9 cellular contexts compared by ENCODE assay signal in the genomic region with DNA sequence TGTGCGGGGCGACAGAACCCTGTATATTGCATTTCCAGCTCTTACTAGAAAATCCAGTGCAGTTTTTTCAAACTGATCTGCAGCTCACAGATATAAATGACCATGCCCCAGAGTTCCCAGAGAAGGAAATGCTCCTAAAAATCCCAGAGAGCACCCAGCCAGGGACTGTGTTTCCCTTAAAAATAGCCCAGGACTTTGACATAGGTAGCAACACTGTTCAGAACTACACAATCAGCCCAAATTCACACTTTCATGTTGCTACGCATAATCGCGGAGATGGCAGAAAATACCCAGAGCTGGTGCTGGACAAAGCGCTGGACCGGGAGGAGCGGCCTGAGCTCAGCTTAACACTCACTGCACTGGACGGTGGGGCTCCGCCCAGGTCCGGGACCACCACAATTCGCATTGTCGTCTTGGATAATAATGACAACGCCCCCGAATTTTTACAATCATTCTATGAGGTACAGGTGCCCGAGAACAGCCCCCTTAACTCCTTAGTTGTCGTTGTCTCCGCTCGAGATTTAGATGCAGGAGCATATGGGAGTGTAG. TPM values are rescaled to one million over a fixed set of nuclear protein-coding genes. Genes with fewer than 3 reads are reported as not detected.
A peak's percentile ranks its signal among the peaks of the same experiment; 100 is the strongest.
DNase-seq lines count a peak whose midpoint lies in the region; ATAC-seq and TF ChIP-seq lines count a peak whose summit lies in the region.
"Had no signal": no experiment of that assay in that cellular context is flagged by ENCODE, and none has a peak within 500 bp of the region (broad histone marks: within the 10 kb centered on the region; RNA-seq: fewer than 3 reads in every experiment).

No MANE protein-coding gene starts in this region.

- no peak for TF ChIP-seq RAD21 in liver (IDR thresholded peaks at IDR 0.05)

- no peak for ATAC-seq in activated T-helper 17 cell treated with anti-CD3 and anti-CD28 coated beads, Interleukin-2, amount 50 U/mL, for 72 hours (replicated peaks)
- ATAC-seq in GM21529 (IDR thresholded peaks at IDR 0.05; ENCODE audit: unreplicated experiment) = no peak

- in situ Hi-C loops in HAP-1 (cut with MboI; ENCODE audit: low sequenced_read_pairs) = no loop called here

- no peak overlapping the region for H3K27ac Mint-ChIP-seq in activated T-helper 17 cell treated with anti-CD3 and anti-CD28 coated beads, Interleukin-2, amount 50 U/mL, for 72 hours
- H3K27ac Mint-ChIP-seq in activated T-cell treated with anti-CD3 and anti-CD28 coated beads, Interleukin-2, amount 50 U/mL, for 24 hours = no peak overlapping the region
- H3K27ac Mint-ChIP-seq: CD8-positive, alpha-beta memory T cell had no signal

- H3K4me3 ChIP-seq in HAP-1 = peak overlapping the region; percentile 33
- peak overlapping the region in 2 of 3 donors; percentile 28 to 80 for H3K4me3 ChIP-seq in liver (ENCODE audit: low read depth in 1 of 3, low read length in 3 of 3)
- H3K4me3 ChIP-seq in skeletal muscle cell (ENCODE audit: low read depth, low read length) = peak overlapping the region; percentile 34

- H3K4me1 Mint-ChIP-seq in activated T-helper 17 cell treated with anti-CD3 and anti-CD28 coated beads, Interleukin-2, amount 50 U/mL, for 72 hours = no peaks in the 10 kb centered on the region
- peaks cover 5% of the 10 kb centered on the region for H3K4me1 Mint-ChIP-seq in activated T-cell treated with anti-CD3 and anti-CD28 coated beads, Interleukin-2, amount 50 U/mL, for 24 hours (ENCODE audit: low read depth)

- H3K9me3 ChIP-seq in HAP-1 (no peaks in the 10 kb centered on the region), liver (ENCODE audit: control insufficient read depth in 4 of 4, low read length in 3 of 4) (peaks cover 4 to 30% (median 15%) of the 10 kb centered on the region in 4 donors)

- H3K36me3 Mint-ChIP-seq in activated T-helper 17 cell treated with anti-CD3 and anti-CD28 coated beads, Interleukin-2, amount 50 U/mL, for 72 hours (ENCODE audit: low read depth) = no peaks in the 10 kb centered on the region
- H3K36me3 Mint-ChIP-seq in activated T-cell treated with anti-CD3 and anti-CD28 coated beads, Interleukin-2, amount 50 U/mL, for 24 hours (ENCODE audit: low read depth) = peaks cover 3% of the 10 kb centered on the region

- DNase-seq in HAP-1 (ENCODE audit: low spot score in 2 of 2) (no peak), skeletal muscle cell (ENCODE audit: low read depth) (no peak), NOMO-1 treated with DMSO at 0.1 percent for 48 hours (lab: John Stamatoyannopoulos, UW; ENCODE audit: unreplicated experiment) (no peak)
- DNase-seq in stimulated activated CD4-positive, alpha-beta T cell treated with anti-CD3 and anti-CD28 coated beads, Interleukin-15, amount 100 ng/mL, for 24 hours = no peak
- no peak for DNase-seq in activated T-cell treated with anti-CD3 and anti-CD28 coated beads, Interleukin-2, amount 50 U/mL, for 24 hours

- 39% methylated on average over 19 of the region's 19 CpGs for WGBS in liver

- peak overlapping the region; percentile 57 for H3K4me3 Mint-ChIP-seq in activated T-helper 17 cell treated with anti-CD3 and anti-CD28 coated beads, Interleukin-2, amount 50 U/mL, for 72 hours
- no peak overlapping the region for H3K4me3 Mint-ChIP-seq in activated T-cell treated with anti-CD3 and anti-CD28 coated beads, Interleukin-2, amount 50 U/mL, for 24 hours

- no peaks in the 10 kb centered on the region for H3K4me1 ChIP-seq in HAP-1
- no peaks in the 10 kb centered on the region for H3K4me1 ChIP-seq in liver (ENCODE audit: control insufficient read depth in 4 of 4, insufficient read depth in 4 of 4, low read length in 3 of 4)

- peaks cover 19% of the 10 kb centered on the region for H3K9me3 Mint-ChIP-seq in activated T-helper 17 cell treated with anti-CD3 and anti-CD28 coated beads, Interleukin-2, amount 50 U/mL, for 72 hours
- H3K9me3 Mint-ChIP-seq in activated T-cell treated with anti-CD3 and anti-CD28 coated beads, Interleukin-2, amount 50 U/mL, for 24 hours = peaks cover 45% of the 10 kb centered on the region

- no peaks in the 10 kb centered on the region for H3K36me3 ChIP-seq in HAP-1 (replicated peaks)
- H3K36me3 ChIP-seq in liver (ENCODE audit: control insufficient read depth in 4 of 4, insufficient read depth in 3 of 4, low read depth in 1 of 4, low read length in 3 of 4) = no peaks in the 10 kb centered on the region

- no peaks in the 10 kb centered on the region for H3K27me3 ChIP-seq in HAP-1 (ENCODE audit: low read depth)
- peaks cover 0 to 7% (median 0%) of the 10 kb centered on the region in 4 donors for H3K27me3 ChIP-seq in liver (ENCODE audit: control insufficient read depth in 4 of 4, insufficient read depth in 4 of 4, low read length in 3 of 4)

- H3K27me3 Mint-ChIP-seq in activated T-helper 17 cell treated with anti-CD3 and anti-CD28 coated beads, Interleukin-2, amount 50 U/mL, for 72 hours = peaks cover 5% of the 10 kb centered on the region
- H3K27me3 Mint-ChIP-seq in activated T-cell treated with anti-CD3 and anti-CD28 coated beads, Interleukin-2, amount 50 U/mL, for 24 hours = peaks cover 39% of the 10 kb centered on the region

- no peak for TF ChIP-seq CTCF in liver (IDR thresholded peaks at IDR 0.05; ENCODE audit: low read depth, low read length, missing input control)

- no peak overlapping the region for H3K27ac ChIP-seq in liver (ENCODE audit: low read depth in 1 of 2, low read length in 2 of 2)

- H3K9ac ChIP-seq in liver (ENCODE audit: low read depth in 1 of 2, low read length in 2 of 2) = no peak overlapping the region

TF ChIP-seq in liver, 16 proteins besides CTCF, POLR2A, EP300 and RAD21 (continues in another document):
- TF ChIP-seq HNF4G (IDR thresholded peaks at IDR 0.05) (no peak), HNF4A (conservative IDR thresholded peaks at IDR 0.05) (no peak), EGR1 (IDR thresholded peaks at IDR 0.05; ENCODE audit: low read depth in 2 of 2) (no peak), NR2F2 (IDR thresholded peaks at IDR 0.05) (no peak), TAF1 (conservative IDR thresholded peaks at IDR 0.05) (no peak), JUND (IDR thresholded peaks at IDR 0.05) (no peak), FOXA1 (IDR thresholded peaks at IDR 0.05) (no peak), FOXA2 (IDR thresholded peaks at IDR 0.05) (no peak), RXRA (IDR thresholded peaks at IDR 0.05) (no peak), YY1 (IDR thresholded peaks at IDR 0.05) (no peak)
- TF ChIP-seq, protein P1, sequence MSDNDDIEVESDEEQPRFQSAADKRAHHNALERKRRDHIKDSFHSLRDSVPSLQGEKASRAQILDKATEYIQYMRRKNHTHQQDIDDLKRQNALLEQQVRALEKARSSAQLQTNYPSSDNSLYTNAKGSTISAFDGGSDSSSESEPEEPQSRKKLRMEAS (IDR thresholded peaks at IDR 0.05) = no peak
- TF ChIP-seq, protein P2, sequence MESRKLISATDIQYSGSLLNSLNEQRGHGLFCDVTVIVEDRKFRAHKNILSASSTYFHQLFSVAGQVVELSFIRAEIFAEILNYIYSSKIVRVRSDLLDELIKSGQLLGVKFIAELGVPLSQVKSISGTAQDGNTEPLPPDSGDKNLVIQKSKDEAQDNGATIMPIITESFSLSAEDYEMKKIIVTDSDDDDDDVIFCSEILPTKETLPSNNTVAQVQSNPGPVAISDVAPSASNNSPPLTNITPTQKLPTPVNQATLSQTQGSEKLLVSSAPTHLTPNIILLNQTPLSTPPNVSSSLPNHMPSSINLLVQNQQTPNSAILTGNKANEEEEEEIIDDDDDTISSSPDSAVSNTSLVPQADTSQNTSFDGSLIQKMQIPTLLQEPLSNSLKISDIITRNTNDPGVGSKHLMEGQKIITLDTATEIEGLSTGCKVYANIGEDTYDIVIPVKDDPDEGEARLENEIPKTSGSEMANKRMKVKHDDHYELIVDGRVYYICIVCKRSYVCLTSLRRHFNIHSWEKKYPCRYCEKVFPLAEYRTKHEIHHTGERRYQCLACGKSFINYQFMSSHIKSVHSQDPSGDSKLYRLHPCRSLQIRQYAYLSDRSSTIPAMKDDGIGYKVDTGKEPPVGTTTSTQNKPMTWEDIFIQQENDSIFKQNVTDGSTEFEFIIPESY (IDR thresholded peaks at IDR 0.05) = no peak
- TF ChIP-seq, protein P3, sequence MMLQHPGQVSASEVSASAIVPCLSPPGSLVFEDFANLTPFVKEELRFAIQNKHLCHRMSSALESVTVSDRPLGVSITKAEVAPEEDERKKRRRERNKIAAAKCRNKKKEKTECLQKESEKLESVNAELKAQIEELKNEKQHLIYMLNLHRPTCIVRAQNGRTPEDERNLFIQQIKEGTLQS (IDR thresholded peaks at IDR 0.05) = no peak

RNA-seq across cellular contexts. Expression of a gene that starts 0.8 kb away (rescaled TPM):
- not detected for total RNA-seq in activated T-helper 17 cell treated with anti-CD3 and anti-CD28 coated beads, Interleukin-2, amount 50 U/mL, for 72 hours
- total RNA-seq in liver = under 1 TPM; 0.42 TPM
- under 1 TPM; 0.17 to 0.33 TPM for polyA plus RNA-seq in liver
- total RNA-seq: CD8-positive, alpha-beta memory T cell had no signal
- polyA plus RNA-seq: CD8-positive, alpha-beta memory T cell had no signal

RNA-seq across cellular contexts. Expression of a gene that starts 14.1 kb away (rescaled TPM):
- not detected for total RNA-seq in activated T-helper 17 cell treated with anti-CD3 and anti-CD28 coated beads, Interleukin-2, amount 50 U/mL, for 72 hours
- under 1 TPM in 1 of 2 donors, not detected in 1; 0.05 TPM for total RNA-seq in liver
- under 1 TPM; 0.04 to 0.06 TPM for polyA plus RNA-seq in liver
- total RNA-seq: CD8-positive, alpha-beta memory T cell had no signal
- polyA plus RNA-seq: CD8-positive, alpha-beta memory T cell had no signal

RNA-seq across cellular contexts. Expression of a gene that starts 14.2 kb away (rescaled TPM):
- total RNA-seq in activated T-helper 17 cell treated with anti-CD3 and anti-CD28 coated beads, Interleukin-2, amount 50 U/mL, for 72 hours = not detected
- total RNA-seq in liver = under 1 TPM; 0.14 to 0.17 TPM
- under 1 TPM; 0.17 to 0.36 TPM for polyA plus RNA-seq in liver
- total RNA-seq: CD8-positive, alpha-beta memory T cell had no signal
- polyA plus RNA-seq: CD8-positive, alpha-beta memory T cell had no signal

RNA-seq across cellular contexts. Expression of a gene that starts 35.5 kb away (rescaled TPM):
- total RNA-seq in activated T-helper 17 cell treated with anti-CD3 and anti-CD28 coated beads, Interleukin-2, amount 50 U/mL, for 72 hours = under 1 TPM in 1 of 2 donors, not detected in 1; 0.08 TPM
- under 1 TPM; 0.08 to 0.09 TPM for total RNA-seq in liver
- polyA plus RNA-seq in liver = under 1 TPM in 1 of 2 donors, not detected in 1; 0.09 TPM
- total RNA-seq: CD8-positive, alpha-beta memory T cell had no signal
- polyA plus RNA-seq: CD8-positive, alpha-beta memory T cell had no signal

RNA-seq across cellular contexts. Expression of a gene that starts 36.7 kb away (rescaled TPM):
- total RNA-seq in activated T-helper 17 cell treated with anti-CD3 and anti-CD28 coated beads, Interleukin-2, amount 50 U/mL, for 72 hours = not detected
- under 1 TPM; 0.08 to 0.09 TPM for total RNA-seq in liver
- polyA plus RNA-seq in liver = under 1 TPM in 1 of 2 donors, not detected in 1; 0.21 TPM
- total RNA-seq: CD8-positive, alpha-beta memory T cell had no signal
- polyA plus RNA-seq: CD8-positive, alpha-beta memory T cell had no signal
